In genomic region chr11:8692417-8692816, GRCh38 we compare ENCODE assay signal across 19 cellular contexts.
"Had no signal": no experiment of that assay in that cellular context is flagged by ENCODE, and none has a peak within 500 bp of the region (broad histone marks: within the 10 kb centered on the region; RNA-seq: fewer than 3 reads in every experiment).

No MANE protein-coding gene starts in this region.

- H3K27ac Mint-ChIP-seq: activated CD4-positive, alpha-beta memory T cell treated with anti-CD3 and anti-CD28 coated beads, Interleukin-2, amount 10 ng/mL, durations not matched to agents 7 days and 5 days; natural killer cell; T-cell had no signal

- H3K27me3 ChIP-seq: dorsolateral prefrontal cortex, foreskin keratinocyte, right atrium auricular region, transverse colon had no signal

- H3K4me3 ChIP-seq: dorsolateral prefrontal cortex, left ventricle myocardium inferior, right atrium auricular region, transverse colon had no signal

- ATAC-seq: activated T-cell treated with anti-CD3 and anti-CD28 coated beads, Interleukin-2, amount 50 U/mL, for 4 hours; foreskin keratinocyte; natural killer cell; T-cell had no signal

- H3K9me3 Mint-ChIP-seq: activated CD4-positive, alpha-beta memory T cell treated with anti-CD3 and anti-CD28 coated beads, Interleukin-2, amount 10 ng/mL, durations not matched to agents 7 days and 5 days; activated T-cell treated with anti-CD3 and anti-CD28 coated beads, Interleukin-2, amount 50 U/mL, for 4 hours; natural killer cell; T-cell had no signal

- H3K36me3 Mint-ChIP-seq: natural killer cell had no signal

- H3K27me3 Mint-ChIP-seq: activated CD4-positive, alpha-beta memory T cell treated with anti-CD3 and anti-CD28 coated beads, Interleukin-2, amount 10 ng/mL, durations not matched to agents 7 days and 5 days; T-cell had no signal

- H3K4me3 Mint-ChIP-seq: activated CD4-positive, alpha-beta memory T cell treated with anti-CD3 and anti-CD28 coated beads, Interleukin-2, amount 10 ng/mL, durations not matched to agents 7 days and 5 days; activated T-cell treated with anti-CD3 and anti-CD28 coated beads, Interleukin-2, amount 50 U/mL, for 4 hours; natural killer cell; T-cell had no signal

- DNase-seq: activated CD4-positive, alpha-beta memory T cell treated with anti-CD3 and anti-CD28 coated beads, Interleukin-2, amount 10 ng/mL, durations not matched to agents 7 days and 5 days; activated T-cell treated with anti-CD3 and anti-CD28 coated beads, Interleukin-2, amount 50 U/mL, for 4 hours; dorsolateral prefrontal cortex; glutamatergic neuron; hypothalamus; left ventricle myocardium inferior; mesendoderm; natural killer cell; nucleus accumbens; small intestine; stimulated activated CD4-positive, alpha-beta T cell treated with anti-CD3 and anti-CD28 coated beads, Interleukin-4, amount 100 ng/mL, for 4 hours; stimulated activated CD8-positive, alpha-beta memory T cell treated with anti-CD3 and anti-CD28 coated beads, Interleukin-4, amount 100 ng/mL, for 48 hours; stimulated activated naive CD4-positive, alpha-beta T cell treated with Interleukin-2 at 50 U/mL for 16 hours; substantia nigra; T-cell; T1000; transverse colon had no signal

- H3K9me3 ChIP-seq: left ventricle myocardium inferior, right atrium auricular region, transverse colon had no signal

- H3K27ac ChIP-seq: foreskin keratinocyte, left ventricle myocardium inferior, right atrium auricular region, transverse colon had no signal
